Comparison of ENCODE assay signal across 11 cellular contexts in genomic region chr4:147863111-147863747, GRCh38.
DNase-seq lines count a peak whose midpoint lies in the region; ATAC-seq and TF ChIP-seq lines count a peak whose summit lies in the region.
"Had no signal": no experiment of that assay in that cellular context is flagged by ENCODE, and none has a peak within 500 bp of the region (broad histone marks: within the 10 kb centered on the region; RNA-seq: fewer than 3 reads in every experiment).

No MANE protein-coding gene starts in this region.

- H3K9me3 ChIP-seq in heart left ventricle = no peaks in the 10 kb centered on the region
- no peaks in the 10 kb centered on the region for H3K9me3 ChIP-seq in heart right ventricle
- H3K9me3 ChIP-seq in vagina = no peaks in the 10 kb centered on the region

- DNase-seq in heart left ventricle (no peak), heart right ventricle (no peak), coronary artery (ENCODE audit: low spot score) (no peak), vagina (ENCODE audit: extremely low spot score in 2 of 2) (no peak), NCI-H2227 treated with DMSO at 0.1 percent for 48 hours (lab: John Stamatoyannopoulos, UW) (no peak), NCI-H1436 (lab: John Stamatoyannopoulos, UW) (no peak), DMS53 (lab: John Stamatoyannopoulos, UW) (no peak)
- DNase-seq: aorta, NCI-H1417 treated with DMSO at 0.1 percent for 48 hours, RPMI8226 had no signal

- no peak overlapping the region for H3K4me3 ChIP-seq in heart left ventricle
- H3K4me3 ChIP-seq in heart right ventricle = no peak overlapping the region
- H3K4me3 ChIP-seq in coronary artery = no peak overlapping the region
- no peak overlapping the region for H3K4me3 ChIP-seq in vagina

- intact Hi-C loops in heart left ventricle (cut with DNase I) (loop anchor here in 5 of 10 donors (5.0 to 10.0 kb wide), 7 partner anchors 128 to 748 kb away; partner anchors contain the start of genes ARHGAP10 (in 2 of the 5) and TMEM184C (in 1 of the 5)), heart right ventricle (cut with DNase I) (loop anchor here in 2 of 10 donors (5.0 kb wide), 2 partner anchors 136 to 141 kb away; no protein-coding TSS in a partner anchor), vagina (cut with DNase I) (loop anchor here (10.0 kb wide), 1 partner anchor 128 kb away; the partner anchor contains the start of gene ARHGAP10)

- H3K27me3 ChIP-seq in heart left ventricle (no peaks in the 10 kb centered on the region), heart right ventricle (no peaks in the 10 kb centered on the region), vagina (no peaks in the 10 kb centered on the region)

- TF ChIP-seq POLR2A in heart left ventricle (IDR thresholded peaks at IDR 0.05) (no peak), vagina (IDR thresholded peaks at IDR 0.05) (no peak)

- peak overlapping the region in 8 of 12 donors; percentile 2 to 72 (median 38) for H3K27ac ChIP-seq in heart left ventricle
- peak overlapping the region in 5 of 10 donors; percentile 1 to 69 (median 47) for H3K27ac ChIP-seq in heart right ventricle
- peak overlapping the region; percentile 30 to 63 for H3K27ac ChIP-seq in coronary artery
- H3K27ac ChIP-seq in vagina = peak overlapping the region; percentile 33

- H3K4me1 ChIP-seq in heart left ventricle = peaks cover 0 to 50% (median 22%) of the 10 kb centered on the region in 12 donors
- H3K4me1 ChIP-seq in heart right ventricle = peaks cover 3 to 64% (median 27%) of the 10 kb centered on the region in 9 donors
- H3K4me1 ChIP-seq in vagina = peaks cover 42% of the 10 kb centered on the region

- 30 to 49% (median 40%) methylated on average over 3 of the region's 3 CpGs for WGBS in heart left ventricle, 4 donors
- 37 to 42% methylated on average over 3 of the region's 3 CpGs for WGBS in heart right ventricle, 2 donors

- ATAC-seq in heart left ventricle (no peak), heart right ventricle (no peak), HG02981 (IDR thresholded peaks at IDR 0.05; ENCODE audit: unreplicated experiment) (peak; percentile 57)

- no peak for TF ChIP-seq CTCF in heart left ventricle (IDR thresholded peaks at IDR 0.05)
- TF ChIP-seq CTCF in heart right ventricle (IDR thresholded peaks at IDR 0.05) = no peak
- no peak for TF ChIP-seq CTCF in coronary artery (IDR thresholded peaks at IDR 0.05)
- TF ChIP-seq CTCF in vagina (IDR thresholded peaks at IDR 0.05) = no peak

- peaks cover 0 to 30% (median 13%) of the 10 kb centered on the region in 9 donors for H3K36me3 ChIP-seq in heart left ventricle
- H3K36me3 ChIP-seq in heart right ventricle = peaks cover 0 to 38% (median 3%) of the 10 kb centered on the region in 9 donors
- no peaks in the 10 kb centered on the region for H3K36me3 ChIP-seq in vagina
